Comparison of ENCODE assay signal across 10 cellular contexts in genomic region chr10:133124357-133125211, GRCh38. TPM values are rescaled to one million over a fixed set of nuclear protein-coding genes. Genes with fewer than 3 reads are reported as not detected.
DNase-seq lines count a peak whose midpoint lies in the region; ATAC-seq and TF ChIP-seq lines count a peak whose summit lies in the region.
"Had no signal": no experiment of that assay in that cellular context is flagged by ENCODE, and none has a peak within 500 bp of the region (broad histone marks: within the 10 kb centered on the region; RNA-seq: fewer than 3 reads in every experiment).

No MANE protein-coding gene starts in this region.

- peaks cover 12% of the 10 kb centered on the region for H3K27me3 Mint-ChIP-seq in activated T-cell treated with anti-CD3 and anti-CD28 coated beads, Interleukin-2, amount 50 U/mL, for 24 hours

- ATAC-seq in HG02840 (IDR thresholded peaks at IDR 0.05; ENCODE audit: low FRiP score, unreplicated experiment) = no peak

- no peak overlapping the region for H3K4me3 ChIP-seq in right atrium auricular region

- no peaks in the 10 kb centered on the region for H3K9me3 ChIP-seq in right atrium auricular region

- no peaks in the 10 kb centered on the region for H3K36me3 ChIP-seq in right atrium auricular region

- no peaks in the 10 kb centered on the region for H3K27me3 ChIP-seq in right atrium auricular region

- H3K36me3 Mint-ChIP-seq in activated T-cell treated with anti-CD3 and anti-CD28 coated beads, Interleukin-2, amount 50 U/mL, for 24 hours (ENCODE audit: low read depth) = no peaks in the 10 kb centered on the region
- H3K36me3 Mint-ChIP-seq: CD8-positive, alpha-beta memory T cell had no signal

- DNase-seq in NOMO-1 (lab: John Stamatoyannopoulos, UW; ENCODE audit: unreplicated experiment in 2 of 2) (peak; percentile 8 to 22), NOMO-1 treated with dmso at 0.1 percent for 144 hours (lab: John Stamatoyannopoulos, UW; ENCODE audit: unreplicated experiment) (no peak), right atrium auricular region (ENCODE audit: low spot score) (no peak), substantia nigra (lab: John Stamatoyannopoulos, UW) (peak in 25 of 49 donors; percentile 1 to 62 (median 16)), GM19240 (ENCODE audit: insufficient read length, low spot score) (no peak), NCI-H510A (lab: John Stamatoyannopoulos, UW) (no peak)
- DNase-seq in activated T-cell treated with anti-CD3 and anti-CD28 coated beads, Interleukin-2, amount 50 U/mL, for 24 hours = peak; percentile 47

- H3K4me1 ChIP-seq in right atrium auricular region = no peaks in the 10 kb centered on the region

- no peak overlapping the region for H3K4me3 Mint-ChIP-seq in activated T-cell treated with anti-CD3 and anti-CD28 coated beads, Interleukin-2, amount 50 U/mL, for 24 hours
- H3K4me3 Mint-ChIP-seq: CD8-positive, alpha-beta memory T cell had no signal

- H3K9me3 Mint-ChIP-seq in activated T-cell treated with anti-CD3 and anti-CD28 coated beads, Interleukin-2, amount 50 U/mL, for 24 hours = no peaks in the 10 kb centered on the region
- H3K9me3 Mint-ChIP-seq: CD8-positive, alpha-beta memory T cell had no signal

- H3K27ac ChIP-seq in right atrium auricular region (no peak overlapping the region), substantia nigra (ENCODE audit: low read depth, low read length, poor library complexity, severe bottlenecking) (no peak overlapping the region)

- no peaks in the 10 kb centered on the region for H3K4me1 Mint-ChIP-seq in activated T-cell treated with anti-CD3 and anti-CD28 coated beads, Interleukin-2, amount 50 U/mL, for 24 hours (ENCODE audit: low read depth)

- no peak overlapping the region for H3K27ac Mint-ChIP-seq in activated T-cell treated with anti-CD3 and anti-CD28 coated beads, Interleukin-2, amount 50 U/mL, for 24 hours
- H3K27ac Mint-ChIP-seq: CD8-positive, alpha-beta memory T cell had no signal

- peak; percentile 36 to 70 for TF ChIP-seq CTCF in right atrium auricular region (IDR thresholded peaks at IDR 0.05)

RNA-seq across cellular contexts. Expression of gene KNDC1, which starts 35.4 kb away (rescaled TPM):
- total RNA-seq in right atrium auricular region = 1 to 10 TPM in 1 of 2 donors, under 1 TPM in 1; 0.59 to 1.8 TPM
- total RNA-seq: CD8-positive, alpha-beta memory T cell had no signal

RNA-seq across cellular contexts. Expression of gene ADGRA1, which starts 36.9 kb away (rescaled TPM):
- under 1 TPM; 0.11 to 0.51 TPM for total RNA-seq in right atrium auricular region
- total RNA-seq: CD8-positive, alpha-beta memory T cell; dermis microvascular lymphatic vessel endothelial cell had no signal

Comparison
In these comparisons a context has a peak if more than half of its experiments do, and no peak if none do; other contexts are left out.
1. DNase-seq: peak in NOMO-1 (2 of 2), activated T-cell treated with anti-CD3 and anti-CD28 coated beads, Interleukin-2, amount 50 U/mL, for 24 hours (single experiment) and substantia nigra (25 of 49); none in NOMO-1 treated with dmso at 0.1 percent for 144 hours (single experiment), right atrium auricular region (single experiment), GM19240 (single experiment) and NCI-H510A (single experiment).